30 cellular contexts compared by ENCODE assay signal in genomic region chr3:41705893-41706292, GRCh38.
"Had no signal": no experiment of that assay in that cellular context is flagged by ENCODE, and none has a peak within 500 bp of the region (broad histone marks: within the 10 kb centered on the region; RNA-seq: fewer than 3 reads in every experiment).

No MANE protein-coding gene starts in this region.

- H3K27ac ChIP-seq: KMS-11, PC-9, RWPE1, SJCRH30, SK-N-MC had no signal

- H3K4me3 ChIP-seq: PC-9, SJCRH30, SK-N-MC had no signal

- H2AFZ ChIP-seq: PC-9 had no signal

- DNase-seq: Karpas-422, MM.1S, MV-4-11, NCI-H1092, NCI-H1105, NCI-H1417 treated with DMSO at 0.1 percent for 48 hours, NCI-H1436 treated with DMSO at 0.1 percent for 48 hours, NCI-H1694 treated with DMSO at 0.1 percent for 48 hours, NCI-H187 treated with DMSO at 0.1 percent for 48 hours, NCI-H2029, NCI-H2081, NCI-H2171 treated with DMSO at 0.1 percent for 48 hours, NCI-H2227 treated with DMSO at 0.1 percent for 48 hours, NCI-H345, NCI-H446, NCI-H510A treated with DMSO at 0.1 percent for 48 hours, NCI-H524 treated with DMSO at 0.1 percent for 48 hours, NCI-H526 treated with DMSO at 0.1 percent for 48 hours, NCI-H774, PC-9, SHP77, SIG-M5, SJCRH30 had no signal

- H3K4me2 ChIP-seq: KMS-11, PC-9 had no signal

- H3K9me3 ChIP-seq: SJCRH30 had no signal

- H3K36me3 ChIP-seq: SJCRH30 had no signal

- H3K9ac ChIP-seq: KMS-11 had no signal

- H3K27me3 ChIP-seq: SJCRH30 had no signal

- FAIRE-seq: RCC 7860 had no signal

- ATAC-seq: Panc1, Right ventricle myocardium inferior, SK-N-SH treated with all-trans-retinoic acid at 6 μM for 48 hours had no signal
